17 cellular contexts compared by ENCODE assay signal in the genomic region with DNA sequence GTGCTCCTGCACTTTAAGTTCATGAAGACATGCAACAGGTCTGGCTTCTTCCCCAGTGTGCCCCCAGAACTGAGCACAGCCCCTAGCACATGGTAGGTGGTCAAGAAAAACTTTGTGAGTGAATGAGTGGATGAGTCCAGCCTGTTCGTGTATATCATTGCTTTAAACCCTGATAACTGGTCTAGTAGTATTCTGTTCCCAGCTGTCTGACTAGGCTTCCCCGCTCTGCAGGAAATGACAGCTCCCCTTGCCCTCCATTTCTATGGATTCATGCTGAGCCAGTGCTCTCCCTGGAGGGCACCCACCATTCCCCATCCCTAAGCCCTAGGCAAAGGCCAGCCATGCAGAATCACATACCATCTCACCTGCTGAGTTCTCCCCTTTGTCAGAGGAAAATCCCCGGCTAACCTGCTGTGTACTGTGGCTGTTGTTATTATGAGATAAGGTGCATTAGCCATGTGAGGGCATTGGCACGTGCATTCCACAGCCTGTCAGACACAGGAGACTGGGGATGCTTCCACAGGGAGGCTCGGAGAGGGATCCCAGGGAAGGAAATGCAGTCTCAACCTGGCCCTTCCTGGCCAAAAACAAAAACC.
"Had no signal": no experiment of that assay in that cellular context is flagged by ENCODE, and none has a peak within 500 bp of the region (broad histone marks: within the 10 kb centered on the region; RNA-seq: fewer than 3 reads in every experiment).

No MANE protein-coding gene starts in this region.

- DNase-seq: activated B cell treated with CpG ODN at 0.5 μM for 24 hours; activated CD4-positive, alpha-beta T cell treated with anti-CD3 and anti-CD28 coated beads for 48 hours; activated CD8-positive, alpha-beta T cell treated with anti-CD3 and anti-CD28 coated beads for 36 hours; activated effector memory CD4-positive, alpha-beta T cell treated with anti-CD3 and anti-CD28 coated beads, Interleukin-2, amount 50 U/mL, for 16 hours; activated T-cell treated with anti-CD3 and anti-CD28 coated beads, Interleukin-2, amount 50 U/mL, for 4 hours; amniotic stem cell; colonic mucosa; effector CD4-positive, alpha-beta T cell; foreskin melanocyte; heart left ventricle; left ventricle myocardium inferior had no signal

- H3K27me3 ChIP-seq: colonic mucosa, heart left ventricle, suprapubic skin had no signal

- H3K36me3 ChIP-seq: colonic mucosa, heart left ventricle, left ventricle myocardium inferior, suprapubic skin had no signal

- H3K4me3 ChIP-seq: colonic mucosa, heart left ventricle, left ventricle myocardium inferior, suprapubic skin had no signal

- H3K4me1 ChIP-seq: colonic mucosa, heart left ventricle, left ventricle myocardium inferior, suprapubic skin had no signal

- H3K27ac Mint-ChIP-seq: activated B cell treated with CpG ODN at 0.5 μM for 24 hours; activated CD8-positive, alpha-beta T cell treated with anti-CD3 and anti-CD28 coated beads for 36 hours; activated naive CD8-positive, alpha-beta T cell; memory B cell; stimulated activated naive CD8-positive, alpha-beta T cell treated with anti-CD3 and anti-CD28 coated beads, Interleukin-15, Interleukin-2, amounts not matched to agents 100 ng/mL and 50 ng/mL, for 24 hours; type B pancreatic cell had no signal

- H3K4me3 Mint-ChIP-seq: activated B cell treated with CpG ODN at 0.5 μM for 24 hours; activated CD8-positive, alpha-beta T cell treated with anti-CD3 and anti-CD28 coated beads for 36 hours; activated naive CD8-positive, alpha-beta T cell; activated T-cell treated with anti-CD3 and anti-CD28 coated beads, Interleukin-2, amount 50 U/mL, for 4 hours; memory B cell; stimulated activated naive CD8-positive, alpha-beta T cell treated with anti-CD3 and anti-CD28 coated beads, Interleukin-15, Interleukin-2, amounts not matched to agents 100 ng/mL and 50 ng/mL, for 24 hours; type B pancreatic cell had no signal

- H3K9me3 ChIP-seq: colonic mucosa, suprapubic skin had no signal

- H3K27me3 Mint-ChIP-seq: activated B cell treated with CpG ODN at 0.5 μM for 24 hours; activated naive CD8-positive, alpha-beta T cell; stimulated activated naive CD8-positive, alpha-beta T cell treated with anti-CD3 and anti-CD28 coated beads, Interleukin-15, Interleukin-2, amounts not matched to agents 100 ng/mL and 50 ng/mL, for 24 hours had no signal

- H3K27ac ChIP-seq: colonic mucosa, heart left ventricle, left ventricle myocardium inferior, suprapubic skin had no signal

- ATAC-seq: activated CD8-positive, alpha-beta T cell treated with anti-CD3 and anti-CD28 coated beads for 36 hours; activated T-cell treated with anti-CD3 and anti-CD28 coated beads, Interleukin-2, amount 50 U/mL, for 4 hours; heart left ventricle; sciatic nerve had no signal

- H3K36me3 Mint-ChIP-seq: activated naive CD8-positive, alpha-beta T cell; memory B cell; type B pancreatic cell had no signal

- H3K4me1 Mint-ChIP-seq: activated B cell treated with CpG ODN at 0.5 μM for 24 hours, memory B cell had no signal
